In genomic region chr6:84504025-84504424, GRCh38 we compare ENCODE assay signal across 33 cellular contexts.
"Had no signal": no experiment of that assay in that cellular context is flagged by ENCODE, and none has a peak within 500 bp of the region (broad histone marks: within the 10 kb centered on the region; RNA-seq: fewer than 3 reads in every experiment).

No MANE protein-coding gene starts in this region.

- H3K27me3 ChIP-seq: adrenal gland, ascending aorta, body of pancreas, brain microvascular endothelial cell, breast epithelium, cardiac muscle cell had no signal

- DNase-seq: activated effector memory CD4-positive, alpha-beta T cell treated with anti-CD3 and anti-CD28 coated beads, Interleukin-2, amount 50 U/mL, for 16 hours; activated effector memory CD4-positive, alpha-beta T cell treated with Interleukin-2 at 50 U/mL for 16 hours; activated gamma-delta T cell; activated gamma-delta T cell treated with Interleukin-2 at 50 U/mL for 16 hours; activated naive CD4-positive, alpha-beta T cell; activated naive CD4-positive, alpha-beta T cell treated with anti-CD3 and anti-CD28 coated beads for 36 hours; activated naive CD4-positive, alpha-beta T cell treated with anti-CD3 and anti-CD28 coated beads, Interleukin-2, amount 10 ng/mL, durations not matched to agents 7 days and 5 days; activated naive CD4-positive, alpha-beta T cell treated with anti-CD3 and anti-CD28 coated beads, Interleukin-2, amount 50 U/mL, for 16 hours; activated naive CD4-positive, alpha-beta T cell treated with Interleukin-2 at 50 U/mL for 16 hours; activated naive CD8-positive, alpha-beta T cell treated with anti-CD3 and anti-CD28 coated beads for 36 hours; activated naive CD8-positive, alpha-beta T cell treated with anti-CD3 and anti-CD28 coated beads, Interleukin-2, amount 10 ng/mL, durations not matched to agents 7 days and 5 days; activated naive CD8-positive, alpha-beta T cell treated with anti-CD3 and anti-CD28 coated beads, Interleukin-2, amount 50 U/mL, for 24 hours; activated T-cell treated with anti-CD3 and anti-CD28 coated beads for 4 hours; activated T-cell treated with anti-CD3 and anti-CD28 coated beads, Interleukin-2, amount 50 U/mL, for 1 hour; activated T-cell treated with anti-CD3 and anti-CD28 coated beads, Interleukin-2, amount 50 U/mL, for 24 hours; activated T-cell treated with anti-CD3 and anti-CD28 coated beads, Interleukin-2, amount 50 U/mL, for 4 hours; activated T-cell treated with anti-CD3 and anti-CD28 coated beads, Interleukin-2, amount 50 U/mL, for 48 hours; activated T-cell treated with anti-CD3 and anti-CD28 coated beads, Interleukin-2, amount 50 U/mL, for 72 hours; adrenal gland; amniotic stem cell; amygdala; anterior cingulate cortex; aorta; body of pancreas; brain microvascular endothelial cell; caudate nucleus; central memory CD4-positive, alpha-beta T cell; cerebellar nuclear complex had no signal

- H3K9me3 ChIP-seq: adrenal gland, ascending aorta, body of pancreas had no signal

- H3K4me3 ChIP-seq: adrenal gland, ascending aorta, body of pancreas, breast epithelium, cardiac muscle cell had no signal

- H3K36me3 ChIP-seq: adrenal gland, ascending aorta, brain microvascular endothelial cell, breast epithelium, cardiac muscle cell had no signal

- H3K27ac ChIP-seq: adrenal gland, ascending aorta, body of pancreas, brain microvascular endothelial cell, breast epithelium, cardiac muscle cell had no signal

- H3K4me1 ChIP-seq: adrenal gland, ascending aorta, body of pancreas, breast epithelium had no signal

- ATAC-seq: activated naive CD4-positive, alpha-beta T cell treated with anti-CD3 and anti-CD28 coated beads, Interleukin-2, amount 50 U/mL, for 72 hours; activated naive CD8-positive, alpha-beta T cell treated with anti-CD3 and anti-CD28 coated beads, Interleukin-2, amount 50 U/mL, for 24 hours; activated T-cell treated with anti-CD3 and anti-CD28 coated beads, Interleukin-2, amount 50 U/mL, for 4 hours; activated T-cell treated with anti-CD3 and anti-CD28 coated beads, Interleukin-2, amount 50 U/mL, for 72 hours; activated T-helper 17 cell treated with anti-CD3 and anti-CD28 coated beads, Interleukin-2, amount 50 U/mL, for 72 hours; body of pancreas had no signal
